8 cellular contexts compared by ENCODE assay signal in the genomic region with DNA sequence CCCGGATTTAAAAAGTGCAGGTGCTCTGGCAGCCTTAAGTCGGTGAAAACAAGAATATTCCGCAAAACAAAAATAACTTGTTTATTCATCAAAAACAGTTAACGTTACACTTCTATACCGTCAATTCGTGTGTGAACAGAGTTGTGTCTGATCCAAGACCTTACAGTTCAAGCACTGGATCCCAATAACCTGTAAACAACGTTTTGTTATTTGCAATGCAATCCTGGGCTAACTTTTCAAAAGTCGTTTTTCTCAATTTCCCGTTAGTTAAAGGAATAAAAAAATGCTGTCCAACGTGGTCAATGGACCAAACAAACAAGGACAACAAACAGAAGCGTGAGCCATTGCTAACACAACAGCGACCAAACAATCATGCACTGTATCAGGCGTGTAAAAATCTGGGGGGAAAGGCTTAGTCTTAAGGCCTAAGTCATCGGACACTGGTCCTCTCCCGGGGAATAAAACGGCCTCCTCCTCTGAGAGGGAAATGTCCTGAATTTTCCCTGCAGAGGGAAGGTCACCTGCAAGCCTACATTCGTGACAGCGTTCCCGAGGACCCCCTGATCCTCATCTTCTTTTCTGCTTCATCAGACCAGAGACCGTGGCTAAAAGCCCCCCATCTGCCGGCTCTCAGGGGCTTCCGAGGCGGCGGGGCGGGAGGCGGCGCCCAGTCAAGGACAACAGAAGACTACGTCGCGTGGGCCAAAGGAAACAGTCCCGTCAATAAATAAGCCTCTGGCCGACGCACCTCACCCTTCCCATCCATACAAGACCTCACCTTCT. TPM values are rescaled to one million over a fixed set of nuclear protein-coding genes. Genes with fewer than 3 reads are reported as not detected.
DNase-seq lines count a peak whose midpoint lies in the region; ATAC-seq, FAIRE-seq and TF ChIP-seq lines count a peak whose summit lies in the region.

No MANE protein-coding gene starts in this region.

- H3K27me3 ChIP-seq in mesenchymal stem cell (ENCODE audit: control insufficient read depth in 1 of 2, insufficient read depth in 1 of 2, low read length in 2 of 2) = no peaks in the 10 kb centered on the region
- no peaks in the 10 kb centered on the region for H3K27me3 ChIP-seq in upper lobe of left lung

- H3K9me3 ChIP-seq in mesenchymal stem cell (ENCODE audit: control insufficient read depth, low read length) = no peaks in the 10 kb centered on the region
- no peaks in the 10 kb centered on the region for H3K9me3 ChIP-seq in upper lobe of left lung

- peak overlapping the region; percentile 25 for H2AK5ac ChIP-seq in mesenchymal stem cell (ENCODE audit: low read length, severe bottlenecking)

- H3K4me1 ChIP-seq in mesenchymal stem cell (ENCODE audit: control insufficient read depth, insufficient read depth, low read depth, low read length) (peaks cover 3% of the 10 kb centered on the region), upper lobe of left lung (peaks cover 22 to 45% (median 25%) of the 10 kb centered on the region in 4 donors)

- WGBS in mesenchymal stem cell = 2% methylated on average over 33 of the region's 33 CpGs
- WGBS in upper lobe of left lung, 2 donors = 1 to 2% methylated on average over 33 of the region's 33 CpGs

- no peak overlapping the region for H2BK12ac ChIP-seq in mesenchymal stem cell (ENCODE audit: low read length in 2 of 2)

- peak overlapping the region; percentile 92 for H3K9ac ChIP-seq in mesenchymal stem cell (ENCODE audit: low read length)

- H4K91ac ChIP-seq in mesenchymal stem cell (ENCODE audit: low read length) = peak overlapping the region; percentile 30

- H3K23ac ChIP-seq in mesenchymal stem cell (ENCODE audit: low read length in 2 of 2) = peak overlapping the region in 1 of 2 experiments; percentile 2

- intact Hi-C loops in dendritic cell treated with granulocyte-macrophage colony-stimulating factor and Interleukin-4, amounts not matched to agents 40 ng/mL and 50 ng/mL, for 4 days (cut with micrococcal nuclease) = loop anchor here (1.0 kb wide), 1 partner anchor 73 kb away; no protein-coding TSS in a partner anchor

- peak overlapping the region; percentile 96 for H3K27ac Mint-ChIP-seq in HFFc6
- peak overlapping the region; percentile 94 for H3K27ac Mint-ChIP-seq in dendritic cell treated with granulocyte-macrophage colony-stimulating factor and Interleukin-4, amounts not matched to agents 40 ng/mL and 50 ng/mL, for 4 days

- H3K79me1 ChIP-seq in mesenchymal stem cell (replicated peaks; ENCODE audit: low read length, poor library complexity, severe bottlenecking) = no peaks in the 10 kb centered on the region

- H3K4me1 Mint-ChIP-seq in HFFc6 (ENCODE audit: low read depth) = peaks cover 41% of the 10 kb centered on the region
- H3K4me1 Mint-ChIP-seq in dendritic cell treated with granulocyte-macrophage colony-stimulating factor and Interleukin-4, amounts not matched to agents 40 ng/mL and 50 ng/mL, for 4 days (ENCODE audit: low read depth) = peaks cover 45% of the 10 kb centered on the region

- H3K18ac ChIP-seq in mesenchymal stem cell (ENCODE audit: low read depth in 1 of 2, low read length in 2 of 2) = peak overlapping the region; percentile 50 to 59

- H3K14ac ChIP-seq in mesenchymal stem cell (ENCODE audit: low read length in 2 of 2) = no peak overlapping the region

- H3K9me3 Mint-ChIP-seq in HFFc6 = no peaks in the 10 kb centered on the region
- no peaks in the 10 kb centered on the region for H3K9me3 Mint-ChIP-seq in dendritic cell treated with granulocyte-macrophage colony-stimulating factor and Interleukin-4, amounts not matched to agents 40 ng/mL and 50 ng/mL, for 4 days

- no peak for TF ChIP-seq POLR2A in upper lobe of left lung (IDR thresholded peaks at IDR 0.05)

- TF ChIP-seq EP300 in upper lobe of left lung (IDR thresholded peaks at IDR 0.05) = no peak

- H2BK120ac ChIP-seq in mesenchymal stem cell (ENCODE audit: low read depth, low read length) = peak overlapping the region; percentile 56

- no peak overlapping the region for H2BK15ac ChIP-seq in mesenchymal stem cell (ENCODE audit: low read depth, poor library complexity, severe bottlenecking)

- DNase-seq in NCI-H2171 (lab: John Stamatoyannopoulos, UW) = peak; percentile 44
- no peak for DNase-seq in NCI-H2171 treated with DMSO at 0.1 percent for 48 hours (lab: John Stamatoyannopoulos, UW)
- no peak for DNase-seq in HFFc6
- peak; percentile 46 to 48 for DNase-seq in NCI-H524 (lab: John Stamatoyannopoulos, UW)
- DNase-seq in mesenchymal stem cell = peak; percentile 65
- peak in 1 of 2 donors; percentile 87 for DNase-seq in upper lobe of left lung
- DNase-seq in RCC 7860 (ENCODE audit: low spot score) = no peak

- H3K36me3 ChIP-seq in mesenchymal stem cell (ENCODE audit: control insufficient read depth in 1 of 2, insufficient read depth in 2 of 2, low read depth in 1 of 2, low read length in 2 of 2) (peaks cover 18 to 30% of the 10 kb centered on the region in 2 experiments), upper lobe of left lung (peaks cover 17 to 39% (median 23%) of the 10 kb centered on the region in 4 donors)

- ATAC-seq in upper lobe of left lung (ENCODE audit: low FRiP score in 2 of 2) = peak; percentile 35 to 42

- no peak overlapping the region for H2AFZ ChIP-seq in mesenchymal stem cell (ENCODE audit: low read depth, low read length)

- FAIRE-seq in RCC 7860 (lab: Jason Lieb, UNC) = no peak

- H3K4me3 ChIP-seq in mesenchymal stem cell (ENCODE audit: insufficient read depth in 1 of 2, low read depth in 1 of 2, low read length in 2 of 2) (peak overlapping the region; percentile 63 to 88), upper lobe of left lung (peak overlapping the region; percentile 68 to 95 (median 81))

- H3K36me3 Mint-ChIP-seq in HFFc6 (ENCODE audit: low read depth) = peaks cover 50% of the 10 kb centered on the region
- peaks cover 62% of the 10 kb centered on the region for H3K36me3 Mint-ChIP-seq in dendritic cell treated with granulocyte-macrophage colony-stimulating factor and Interleukin-4, amounts not matched to agents 40 ng/mL and 50 ng/mL, for 4 days (ENCODE audit: low read depth)

- peak overlapping the region; percentile 81 for H4K8ac ChIP-seq in mesenchymal stem cell (ENCODE audit: low read length)

- peak overlapping the region; percentile 75 for H3K27ac ChIP-seq in mesenchymal stem cell (ENCODE audit: low read length, poor library complexity, severe bottlenecking)
- H3K27ac ChIP-seq in upper lobe of left lung = peak overlapping the region; percentile 85 to 95 (median 94)

- H3K4me3 Mint-ChIP-seq in HFFc6 = peak overlapping the region; percentile 97
- peak overlapping the region; percentile 97 for H3K4me3 Mint-ChIP-seq in dendritic cell treated with granulocyte-macrophage colony-stimulating factor and Interleukin-4, amounts not matched to agents 40 ng/mL and 50 ng/mL, for 4 days

- peaks cover 3% of the 10 kb centered on the region for H3K27me3 Mint-ChIP-seq in HFFc6 (ENCODE audit: insufficient read depth)
- H3K27me3 Mint-ChIP-seq in dendritic cell treated with granulocyte-macrophage colony-stimulating factor and Interleukin-4, amounts not matched to agents 40 ng/mL and 50 ng/mL, for 4 days = no peaks in the 10 kb centered on the region

- H3K4ac ChIP-seq in mesenchymal stem cell (ENCODE audit: low read depth in 1 of 2, low read length in 2 of 2) = peak overlapping the region; percentile 84 to 95

- TF ChIP-seq CTCF in HFFc6 (IDR thresholded peaks at IDR 0.05) (no peak), upper lobe of left lung (IDR thresholded peaks at IDR 0.05) (no peak)

- H3K4me2 ChIP-seq in mesenchymal stem cell (ENCODE audit: low read length, poor library complexity, severe bottlenecking) = peak overlapping the region; percentile 45

- H2BK5ac ChIP-seq in mesenchymal stem cell (ENCODE audit: low read depth, low read length, poor library complexity, severe bottlenecking) = peak overlapping the region; percentile 75

RNA-seq across cellular contexts. Expression of gene NDUFS1, which starts 0.5 kb away (rescaled TPM):
- 10 to 100 TPM; 83.5 to 89.0 (median 84.6) TPM for total RNA-seq in HFFc6 (2021; fragmentation: NEBNext Ultra II Directional; extraction: Animal tissue kit (Norgen Biotek cat#: 25700))
- polyA plus RNA-seq in mesenchymal stem cell (2013, experiment 1 of 2) = 40.6 TPM
- polyA plus RNA-seq in mesenchymal stem cell (2013, experiment 2 of 2) = 46.1 TPM
- 10 to 100 TPM; 27.9 to 64.0 (median 55.7) TPM for total RNA-seq in upper lobe of left lung

RNA-seq across cellular contexts. Expression of gene EEF1B2, which starts 0.9 kb away (rescaled TPM):
- 100 to 1,000 TPM; 588 to 647 (median 609) TPM for total RNA-seq in HFFc6 (2021; fragmentation: NEBNext Ultra II Directional; extraction: Animal tissue kit (Norgen Biotek cat#: 25700))
- polyA plus RNA-seq in mesenchymal stem cell (2013, experiment 1 of 2) = 649 TPM
- 665 TPM for polyA plus RNA-seq in mesenchymal stem cell (2013, experiment 2 of 2)
- 100 to 1,000 TPM; 100 to 438 (median 260) TPM for total RNA-seq in upper lobe of left lung

Comparison
In these comparisons a context has a peak if more than half of its experiments do, and no peak if none do; other contexts are left out.
1. DNase-seq: peak in NCI-H2171 (single experiment), NCI-H524 (2 of 2) and mesenchymal stem cell (single experiment); none in NCI-H2171 treated with DMSO at 0.1 percent for 48 hours (single experiment), HFFc6 (single experiment) and RCC 7860 (single experiment).